Comparison of ENCODE assay signal across 26 cellular contexts in the genomic region with DNA sequence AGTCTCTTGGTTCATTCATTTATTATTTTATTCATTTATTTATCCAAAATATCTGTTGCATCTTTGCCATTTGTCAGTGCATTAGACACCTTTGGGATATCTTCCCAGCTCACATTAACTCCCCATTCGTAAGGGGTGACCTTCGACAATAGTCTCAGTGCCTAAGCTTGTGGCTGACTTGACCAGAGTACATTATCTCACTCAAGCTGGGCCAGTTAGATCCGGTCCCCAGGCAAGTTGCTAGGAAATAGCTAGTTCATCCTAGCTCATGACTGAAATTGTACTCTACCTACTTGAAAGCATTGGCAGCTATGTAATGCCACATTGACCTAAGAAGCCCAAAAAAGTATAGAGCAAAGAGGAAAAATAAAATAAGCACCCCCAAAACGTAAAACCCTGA.
"Had no signal": no experiment of that assay in that cellular context is flagged by ENCODE, and none has a peak within 500 bp of the region (broad histone marks: within the 10 kb centered on the region; RNA-seq: fewer than 3 reads in every experiment).

No MANE protein-coding gene starts in this region.

- H3K36me3 ChIP-seq: esophagus squamous epithelium, heart right ventricle, lower lobe of right lung, neutrophil, pancreas, right lobe of liver, tibial artery had no signal

- H3K9me3 Mint-ChIP-seq: stimulated activated effector memory CD8-positive, alpha-beta T cell treated with anti-CD3 and anti-CD28 coated beads, Interleukin-12 subunit alpha, Interleukin-12 subunit beta, amount 100 ng/mL, for 72 hours; type B pancreatic cell had no signal

- H3K27ac ChIP-seq: esophagus squamous epithelium, heart right ventricle, lower lobe of right lung, neutrophil, pancreas, right lobe of liver, testis, tibial artery had no signal

- H3K4me1 ChIP-seq: lower lobe of right lung, pancreas, right lobe of liver, testis had no signal

- H3K4me1 Mint-ChIP-seq: natural killer cell; stimulated activated effector memory CD8-positive, alpha-beta T cell treated with anti-CD3 and anti-CD28 coated beads, Interleukin-12 subunit alpha, Interleukin-12 subunit beta, amount 100 ng/mL, for 72 hours had no signal

- H3K4me3 Mint-ChIP-seq: effector memory CD8-positive, alpha-beta T cell; natural killer cell; stimulated activated effector memory CD8-positive, alpha-beta T cell treated with anti-CD3 and anti-CD28 coated beads, Interleukin-12 subunit alpha, Interleukin-12 subunit beta, amount 100 ng/mL, for 72 hours had no signal

- H3K27me3 ChIP-seq: heart right ventricle, pancreas, testis, tibial artery had no signal

- ATAC-seq: effector memory CD8-positive, alpha-beta T cell; heart right ventricle; left colon; left ventricle myocardium superior; lower lobe of right lung; natural killer cell; pancreas; right lobe of liver; stimulated activated effector memory CD8-positive, alpha-beta T cell treated with anti-CD3 and anti-CD28 coated beads, Interleukin-12 subunit alpha, Interleukin-12 subunit beta, amount 100 ng/mL, for 72 hours; stimulated activated naive CD8-positive, alpha-beta T cell treated with anti-CD3 and anti-CD28 coated beads, Interleukin-15, Interleukin-2, amounts not matched to agents 100 U/mL and 50 U/mL, for 24 hours had no signal

- H3K4me3 ChIP-seq: esophagus squamous epithelium, heart right ventricle, lower lobe of right lung, pancreas, right lobe of liver, testis, tibial artery had no signal

- DNase-seq: cortex of kidney; effector memory CD8-positive, alpha-beta T cell; erythroblast; esophagus squamous epithelium; foreskin melanocyte; glutamatergic neuron; heart right ventricle; hippocampal formation; islet precursor cell; kidney glomerular epithelial cell; left colon; left ventricle myocardium superior; lower lobe of right lung; natural killer cell; pancreas; retina; right lobe of liver; stimulated activated CD4-positive, alpha-beta T cell treated with anti-CD3 and anti-CD28 coated beads, Interleukin-2, amount 100 ng/mL, for 24 hours; stimulated activated CD4-positive, alpha-beta T cell treated with anti-CD3 and anti-CD28 coated beads, Interleukin-4, amount 100 ng/mL, for 24 hours; stimulated activated naive CD8-positive, alpha-beta T cell treated with anti-CD3 and anti-CD28 coated beads, Interleukin-15, Interleukin-2, amounts not matched to agents 100 U/mL and 50 U/mL, for 24 hours; substantia nigra; testis; tibial artery had no signal

- H3K9me3 ChIP-seq: esophagus squamous epithelium, heart right ventricle, lower lobe of right lung, neutrophil, pancreas, right lobe of liver, testis, tibial artery had no signal

- H3K36me3 Mint-ChIP-seq: natural killer cell; stimulated activated effector memory CD8-positive, alpha-beta T cell treated with anti-CD3 and anti-CD28 coated beads, Interleukin-12 subunit alpha, Interleukin-12 subunit beta, amount 100 ng/mL, for 72 hours; type B pancreatic cell had no signal

- H3K27ac Mint-ChIP-seq: effector memory CD8-positive, alpha-beta T cell; natural killer cell; stimulated activated effector memory CD8-positive, alpha-beta T cell treated with anti-CD3 and anti-CD28 coated beads, Interleukin-12 subunit alpha, Interleukin-12 subunit beta, amount 100 ng/mL, for 72 hours; type B pancreatic cell had no signal
